ENCODE assay signal across 8 cellular contexts in the genomic region with DNA sequence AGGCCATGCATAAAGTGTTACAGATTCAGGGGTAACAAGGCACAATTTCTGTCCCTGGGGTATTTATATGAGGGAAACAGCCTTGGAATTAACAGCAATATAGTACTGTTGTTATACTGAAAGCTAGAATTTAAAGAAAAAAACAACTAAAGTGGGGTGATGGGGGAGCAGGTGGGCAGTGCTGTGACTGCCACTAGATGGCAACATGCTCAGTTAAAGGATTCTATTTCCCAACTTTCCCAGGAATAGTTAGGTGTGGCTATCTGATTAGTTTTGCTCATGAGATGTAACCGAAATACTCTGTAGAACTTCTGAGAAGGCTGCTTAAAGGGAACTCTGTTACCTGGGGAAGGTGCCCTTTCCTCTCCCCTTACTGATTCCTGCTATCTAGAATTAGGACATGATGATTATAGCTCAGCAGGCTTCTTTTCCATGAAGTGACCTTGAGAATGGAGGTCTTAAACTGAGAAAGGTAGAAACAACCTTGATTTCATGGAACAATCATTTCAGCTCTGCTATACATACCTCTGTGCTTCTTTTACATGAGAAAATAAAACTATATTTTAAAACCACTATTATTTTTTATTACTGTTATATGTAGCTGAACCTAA.
DNase-seq lines count a peak whose midpoint lies in the region; ATAC-seq and TF ChIP-seq lines count a peak whose summit lies in the region.

No MANE protein-coding gene starts in this region.

- in situ Hi-C loops in G401 (cut with HindIII; ENCODE audit: low sequenced_read_pairs) = no loop called here

- peak; percentile 60 for ATAC-seq in foreskin keratinocyte

- TF ChIP-seq POLR2A in Peyer's patch (IDR thresholded peaks at IDR 0.05) = no peak

- peak; percentile 83 for TF ChIP-seq CTCF in AG09309 (IDR thresholded peaks at IDR 0.05; ENCODE audit: control insufficient read depth, insufficient read depth, low read depth, low read length, missing control alignments)
- peak in 4 of 6 experiments; percentile 42 to 80 (median 74) for TF ChIP-seq CTCF in Peyer's patch (IDR thresholded peaks at IDR 0.05)
- peak; percentile 88 for TF ChIP-seq CTCF in foreskin keratinocyte (conservative IDR thresholded peaks at IDR 0.05)
- peak; percentile 6 to 23 for TF ChIP-seq CTCF in tibial artery (IDR thresholded peaks at IDR 0.05)

- H3K4me1 ChIP-seq in Peyer's patch = no peaks in the 10 kb centered on the region
- H3K4me1 ChIP-seq in foreskin keratinocyte = no peaks in the 10 kb centered on the region
- no peaks in the 10 kb centered on the region for H3K4me1 ChIP-seq in tibial artery

- H3K27me3 ChIP-seq in Peyer's patch (no peaks in the 10 kb centered on the region), foreskin keratinocyte (no peaks in the 10 kb centered on the region), tibial artery (no peaks in the 10 kb centered on the region)

- H3K9me3 ChIP-seq in Peyer's patch (no peaks in the 10 kb centered on the region), tibial artery (peaks cover 3 to 11% (median 5%) of the 10 kb centered on the region in 3 donors)

- no peaks in the 10 kb centered on the region for H3K36me3 ChIP-seq in Peyer's patch
- no peaks in the 10 kb centered on the region for H3K36me3 ChIP-seq in tibial artery

- intact Hi-C loops in tibial artery (cut with DNase I; ENCODE audit: low total_unique reads) = no loop called here

- H3K27ac ChIP-seq in Peyer's patch (no peak overlapping the region), foreskin keratinocyte (no peak overlapping the region), tibial artery (no peak overlapping the region)

- no peak overlapping the region for H3K4me3 ChIP-seq in AG09309 (ENCODE audit: control insufficient read depth, low read depth, low read length)
- H3K4me3 ChIP-seq in Peyer's patch = no peak overlapping the region
- H3K4me3 ChIP-seq in tibial artery = no peak overlapping the region

- DNase-seq in AG09309 (ENCODE audit: low read depth) (no peak), H4 (ENCODE audit: low spot score) (peak; percentile 52), Peyer's patch (peak in 1 of 3 donors; percentile 49), foreskin keratinocyte (peak; percentile 5 to 37), tibial artery (no peak), activated T-cell treated with anti-CD3 and anti-CD28 coated beads for 4 hours (no peak), G401 (ENCODE audit: low spot score) (no peak)
- no peak for DNase-seq in stimulated activated CD4-positive, alpha-beta T cell treated with anti-CD3 and anti-CD28 coated beads, Interleukin-2, amount 100 ng/mL, for 48 hours

Comparison
In these comparisons a context has a peak if more than half of its experiments do, and no peak if none do; other contexts are left out.
1. DNase-seq: peak in H4 (single experiment) and foreskin keratinocyte (2 of 2); none in AG09309 (single experiment), tibial artery (0 of 2), activated T-cell treated with anti-CD3 and anti-CD28 coated beads for 4 hours (single experiment), stimulated activated CD4-positive, alpha-beta T cell treated with anti-CD3 and anti-CD28 coated beads, Interleukin-2, amount 100 ng/mL, for 48 hours (0 of 2) and G401 (single experiment).
2. CTCF ChIP-seq: peak in every context shown above with its lines; median percentile 88 in foreskin keratinocyte; 83 in AG09309; 74 in Peyer's patch; 14 in tibial artery.